Comparison of ENCODE assay signal across 8 cellular contexts in the genomic region with DNA sequence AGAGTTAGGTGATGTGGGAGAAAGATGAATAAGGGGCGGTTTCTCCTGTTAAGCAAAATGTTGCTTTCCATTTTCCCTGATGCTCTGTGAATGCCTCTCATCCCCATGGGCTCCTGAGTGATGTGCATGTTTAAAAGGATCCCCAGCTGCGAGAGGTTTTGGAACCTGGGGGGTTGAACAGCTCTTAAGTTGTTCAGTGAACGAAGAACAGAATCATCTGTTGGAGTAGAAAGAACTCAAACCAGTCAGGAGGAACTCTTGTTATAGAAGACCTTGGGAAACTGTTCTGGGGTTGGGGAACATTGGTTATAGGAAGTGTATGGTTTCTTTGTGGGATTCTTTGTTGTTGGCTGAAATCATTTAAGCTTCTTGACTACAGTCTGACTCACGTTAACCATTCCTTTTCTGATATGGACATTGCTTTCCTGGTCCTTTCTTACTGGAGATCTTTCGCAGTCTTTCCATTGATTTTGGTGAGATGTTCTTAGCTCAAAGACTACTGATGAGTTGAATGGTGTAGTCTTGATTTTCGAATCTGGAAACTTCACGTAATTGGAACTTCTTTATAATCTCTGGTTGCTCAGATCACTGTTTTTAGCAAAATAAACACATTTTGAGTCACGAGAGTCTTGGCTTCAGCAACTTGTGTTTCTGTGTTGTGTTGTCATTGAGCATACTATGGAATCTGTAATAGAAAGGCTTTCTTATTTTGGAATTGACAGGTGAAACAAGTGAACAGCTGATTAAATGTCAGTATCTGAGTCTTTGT. TPM values are rescaled to one million over a fixed set of nuclear protein-coding genes. Genes with fewer than 3 reads are reported as not detected.
DNase-seq lines count a peak whose midpoint lies in the region; ATAC-seq lines count a peak whose summit lies in the region.

No MANE protein-coding gene starts in this region.

- peaks cover 2% of the 10 kb centered on the region for H3K36me3 Mint-ChIP-seq in IgD-negative memory B cell
- H3K36me3 Mint-ChIP-seq in activated naive CD8-positive, alpha-beta T cell, result peaks cover 6% of the 10 kb centered on the region

- peaks cover 27% of the 10 kb centered on the region for H4K20me1 ChIP-seq in BLaER1

- no peaks in the 10 kb centered on the region for H3K27me3 ChIP-seq in BLaER1

- ATAC-seq in HG03108 (IDR thresholded peaks at IDR 0.05; ENCODE audit: unreplicated experiment), result no peak
- ATAC-seq in GM18858 (IDR thresholded peaks at IDR 0.05; ENCODE audit: unreplicated experiment), result no peak

- peaks cover 0 to 2% (median 0%) of the 10 kb centered on the region in 3 donors for H3K9me3 Mint-ChIP-seq in IgD-negative memory B cell
- H3K9me3 Mint-ChIP-seq in activated naive CD8-positive, alpha-beta T cell (ENCODE audit: low read depth), result no peaks in the 10 kb centered on the region

- peak overlapping the region; percentile 79 for H3K4me3 ChIP-seq in BLaER1

- H3K27ac ChIP-seq in BLaER1, result peak overlapping the region; percentile 100

- H3K4me3 Mint-ChIP-seq in IgD-negative memory B cell, result peak overlapping the region; percentile 85 to 97 (median 95)
- H3K4me3 Mint-ChIP-seq in activated naive CD8-positive, alpha-beta T cell, result peak overlapping the region; percentile 84

- peaks cover 53% of the 10 kb centered on the region for H3K4me1 ChIP-seq in BLaER1

- H3K27ac Mint-ChIP-seq in IgD-negative memory B cell, result peak overlapping the region; percentile 98 to 100 (median 99)
- H3K27ac Mint-ChIP-seq in activated naive CD8-positive, alpha-beta T cell, result peak overlapping the region; percentile 98

- H3K4me1 Mint-ChIP-seq in IgD-negative memory B cell, result peaks cover 29 to 30% (median 30%) of the 10 kb centered on the region in 3 donors
- H3K4me1 Mint-ChIP-seq in activated naive CD8-positive, alpha-beta T cell (ENCODE audit: low read depth), result peaks cover 47% of the 10 kb centered on the region

- H3K4me2 ChIP-seq in BLaER1, result peak overlapping the region; percentile 98

- peaks cover 1% of the 10 kb centered on the region for H3K27me3 Mint-ChIP-seq in IgD-negative memory B cell
- H3K27me3 Mint-ChIP-seq in activated naive CD8-positive, alpha-beta T cell, result no peaks in the 10 kb centered on the region

- DNase-seq in inferior parietal cortex (ENCODE audit: extremely low spot score) (peak; percentile 57), stromal cell of bone marrow (ENCODE audit: low read depth) (peak; percentile 44), NCI-H446 treated with DMSO at 0.1 percent for 48 hours (lab: John Stamatoyannopoulos, UW) (no peak)

- H3K36me3 ChIP-seq in BLaER1, result peaks cover 36% of the 10 kb centered on the region

- H3K9ac ChIP-seq in BLaER1, result peak overlapping the region; percentile 99

- H3K9me3 ChIP-seq in BLaER1, result no peaks in the 10 kb centered on the region

RNA-seq across cellular contexts. Expression of gene UNK, which starts 1.3 kb away (rescaled TPM):
- polyA plus RNA-seq in IgD-negative memory B cell, result 28.6 TPM

RNA-seq across cellular contexts. Expression of gene GALK1, which starts 21.0 kb away (rescaled TPM):
- 18.6 TPM for polyA plus RNA-seq in IgD-negative memory B cell

RNA-seq across cellular contexts. Expression of gene UNC13D, which starts 58.2 kb away (rescaled TPM):
- 42.0 TPM for polyA plus RNA-seq in IgD-negative memory B cell
